ENCODE assay signal across 8 cellular contexts in genomic region chr19:11345122-11345752, GRCh38. TPM values are rescaled to one million over a fixed set of nuclear protein-coding genes. Genes with fewer than 3 reads are reported as not detected.
DNase-seq lines count a peak whose midpoint lies in the region; ATAC-seq and TF ChIP-seq lines count a peak whose summit lies in the region.

No MANE protein-coding gene starts in this region.

- no peaks in the 10 kb centered on the region for H4K20me1 ChIP-seq in OCI-LY3 (ENCODE audit: insufficient read depth, low read length)

- intact Hi-C loops in lower leg skin (cut with DNase I; ENCODE audit: low total_unique reads) = no loop called here

- H3K27ac ChIP-seq in OCI-LY3 (ENCODE audit: low read length) = no peak overlapping the region
- H3K27ac ChIP-seq in epithelial cell of prostate = peak overlapping the region; percentile 53

- no peak overlapping the region for H2AFZ ChIP-seq in OCI-LY3 (ENCODE audit: low read depth, low read length)

- H3K4me1 ChIP-seq in OCI-LY3 (ENCODE audit: low read length) = peaks cover 9% of the 10 kb centered on the region

- no peak for ATAC-seq in HG02623 (IDR thresholded peaks at IDR 0.05; ENCODE audit: unreplicated experiment)

- H3K9me3 ChIP-seq in OCI-LY3 (ENCODE audit: insufficient read depth, low read length) = 0 out of 2 replicates have a peak, but pooled peaks cover 3% of the 10 kb centered on the region

- H3K36me3 ChIP-seq in OCI-LY3 (replicated peaks; ENCODE audit: low read depth, low read length) = peaks cover 7% of the 10 kb centered on the region

- H3K9ac ChIP-seq in OCI-LY3 (ENCODE audit: low read length) = peak overlapping the region; percentile 93

- no peak for TF ChIP-seq POLR2A in lower leg skin (IDR thresholded peaks at IDR 0.05)

- WGBS in lower leg skin, 2 donors = 48% methylated on average over 14 of the region's 14 CpGs

- no peaks in the 10 kb centered on the region for H3K27me3 ChIP-seq in OCI-LY3 (ENCODE audit: low read depth, low read length)

- TF ChIP-seq CTCF in GM12865 (IDR thresholded peaks at IDR 0.05; ENCODE audit: insufficient read depth, low read depth, low read length, missing control alignments) (no peak), OCI-LY3 (IDR thresholded peaks at IDR 0.05; ENCODE audit: low read depth, low read length) (no peak), retinal pigment epithelial cell (conservative IDR thresholded peaks at IDR 0.05; ENCODE audit: low read depth, low read length) (no peak), lower leg skin (IDR thresholded peaks at IDR 0.05) (no peak)

- DNase-seq in GM12865 (ENCODE audit: low read depth) = peak; percentile 31
- DNase-seq in epithelial cell of prostate (ENCODE audit: low read depth, low spot score) = no peak
- DNase-seq in retinal pigment epithelial cell (ENCODE audit: low read depth) = no peak
- no peak for DNase-seq in GM03348 (ENCODE audit: low spot score)
- no peak for DNase-seq in AG20443 (ENCODE audit: low spot score)
- DNase-seq in lower leg skin (ENCODE audit: low spot score in 2 of 2) = no peak

- H3K4me2 ChIP-seq in OCI-LY3 (ENCODE audit: low read length) = peak overlapping the region; percentile 81

- H3K4me3 ChIP-seq in GM12865 (ENCODE audit: low read depth, low read length) = peak overlapping the region; percentile 92
- H3K4me3 ChIP-seq in OCI-LY3 (ENCODE audit: low read length) = peak overlapping the region; percentile 90
- peak overlapping the region; percentile 88 for H3K4me3 ChIP-seq in retinal pigment epithelial cell (ENCODE audit: low read length)
- H3K4me3 ChIP-seq in lower leg skin (ENCODE audit: low read depth, poor library complexity, severe bottlenecking) = no peak overlapping the region

- peaks cover 11% of the 10 kb centered on the region for H3K79me2 ChIP-seq in OCI-LY3 (ENCODE audit: low read length)

RNA-seq across cellular contexts. Expression of gene TMEM205, which starts 0.8 kb away (rescaled TPM):
- 100 to 1,000 TPM; 177 to 222 (median 208) TPM for total RNA-seq in lower leg skin

RNA-seq across cellular contexts. Expression of gene CCDC159, which starts 1.1 kb away (rescaled TPM):
- 10 to 100 TPM in 2 of 4 donors, 1 to 10 TPM in 2; 8.4 to 20.1 (median 10.4) TPM for total RNA-seq in lower leg skin

RNA-seq across cellular contexts. Expression of gene RAB3D, which starts 5.8 kb away (rescaled TPM):
- 100 to 1,000 TPM in 2 of 4 donors, 10 to 100 TPM in 2; 88.6 to 107 (median 98.0) TPM for total RNA-seq in lower leg skin

RNA-seq across cellular contexts. Expression of gene PLPPR2, which starts 10.0 kb away (rescaled TPM):
- 10 to 100 TPM; 18.6 to 40.6 (median 29.8) TPM for total RNA-seq in lower leg skin

RNA-seq across cellular contexts. Expression of gene SWSAP1, which starts 29.2 kb away (rescaled TPM):
- 1 to 10 TPM; 2.1 to 3.3 (median 2.3) TPM for total RNA-seq in lower leg skin
